In the genomic region with DNA sequence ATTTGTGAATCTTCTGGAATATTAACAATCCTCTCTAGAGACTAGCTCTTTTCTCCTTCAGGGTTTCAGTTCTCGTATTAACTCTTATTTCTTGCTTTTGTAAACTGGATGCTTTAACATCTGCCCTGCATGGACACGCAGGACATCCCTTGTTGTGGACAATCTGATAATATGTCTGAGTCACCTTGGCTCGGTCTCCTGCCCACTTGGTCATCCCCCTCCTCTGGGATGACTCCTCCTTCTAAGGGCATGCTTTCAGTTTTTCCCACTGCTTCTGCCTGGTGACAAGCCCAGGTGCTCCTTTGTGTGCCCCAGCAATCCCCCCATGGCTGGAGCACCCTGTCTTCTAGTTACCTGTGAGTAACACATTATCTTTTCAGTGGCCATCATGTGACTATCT, we compare ENCODE assay signal across 1 cellular context.
TF ChIP-seq lines count a peak whose summit lies in the region.

No MANE protein-coding gene starts in this region.

TF ChIP-seq in K562, 482 proteins besides CTCF, POLR2A, EP300 and RAD21 (continued from another document):
- TF ChIP-seq GTF3C2 (IDR thresholded peaks at IDR 0.05; ENCODE audit: borderline replicate concordance, extremely low read depth, insufficient read length) = no peak
- no peak for TF ChIP-seq E2F5 (CRISPR knock-in tag; IDR thresholded peaks at IDR 0.05)
- TF ChIP-seq FOXK2 (conservative IDR thresholded peaks at IDR 0.05 in 1 of 2, IDR thresholded peaks at IDR 0.05 in 1 of 2; ENCODE audit: low read depth in 2 of 2) = no peak
- no peak for TF ChIP-seq POLR2AphosphoS5 (IDR thresholded peaks at IDR 0.05; ENCODE audit: control insufficient read depth, insufficient read depth, low read depth, low read length)
- no peak for TF ChIP-seq GABPA (tag; conservative IDR thresholded peaks at IDR 0.05; ENCODE audit: low read depth)
- TF ChIP-seq ZNF668 (CRISPR knock-in tag; IDR thresholded peaks at IDR 0.05) = no peak
- TF ChIP-seq FOSL1 (tag; conservative IDR thresholded peaks at IDR 0.05) = peak; percentile 88
- TF ChIP-seq NBN (IDR thresholded peaks at IDR 0.05; ENCODE audit: low read depth) = no peak
- TF ChIP-seq, protein P1, sequence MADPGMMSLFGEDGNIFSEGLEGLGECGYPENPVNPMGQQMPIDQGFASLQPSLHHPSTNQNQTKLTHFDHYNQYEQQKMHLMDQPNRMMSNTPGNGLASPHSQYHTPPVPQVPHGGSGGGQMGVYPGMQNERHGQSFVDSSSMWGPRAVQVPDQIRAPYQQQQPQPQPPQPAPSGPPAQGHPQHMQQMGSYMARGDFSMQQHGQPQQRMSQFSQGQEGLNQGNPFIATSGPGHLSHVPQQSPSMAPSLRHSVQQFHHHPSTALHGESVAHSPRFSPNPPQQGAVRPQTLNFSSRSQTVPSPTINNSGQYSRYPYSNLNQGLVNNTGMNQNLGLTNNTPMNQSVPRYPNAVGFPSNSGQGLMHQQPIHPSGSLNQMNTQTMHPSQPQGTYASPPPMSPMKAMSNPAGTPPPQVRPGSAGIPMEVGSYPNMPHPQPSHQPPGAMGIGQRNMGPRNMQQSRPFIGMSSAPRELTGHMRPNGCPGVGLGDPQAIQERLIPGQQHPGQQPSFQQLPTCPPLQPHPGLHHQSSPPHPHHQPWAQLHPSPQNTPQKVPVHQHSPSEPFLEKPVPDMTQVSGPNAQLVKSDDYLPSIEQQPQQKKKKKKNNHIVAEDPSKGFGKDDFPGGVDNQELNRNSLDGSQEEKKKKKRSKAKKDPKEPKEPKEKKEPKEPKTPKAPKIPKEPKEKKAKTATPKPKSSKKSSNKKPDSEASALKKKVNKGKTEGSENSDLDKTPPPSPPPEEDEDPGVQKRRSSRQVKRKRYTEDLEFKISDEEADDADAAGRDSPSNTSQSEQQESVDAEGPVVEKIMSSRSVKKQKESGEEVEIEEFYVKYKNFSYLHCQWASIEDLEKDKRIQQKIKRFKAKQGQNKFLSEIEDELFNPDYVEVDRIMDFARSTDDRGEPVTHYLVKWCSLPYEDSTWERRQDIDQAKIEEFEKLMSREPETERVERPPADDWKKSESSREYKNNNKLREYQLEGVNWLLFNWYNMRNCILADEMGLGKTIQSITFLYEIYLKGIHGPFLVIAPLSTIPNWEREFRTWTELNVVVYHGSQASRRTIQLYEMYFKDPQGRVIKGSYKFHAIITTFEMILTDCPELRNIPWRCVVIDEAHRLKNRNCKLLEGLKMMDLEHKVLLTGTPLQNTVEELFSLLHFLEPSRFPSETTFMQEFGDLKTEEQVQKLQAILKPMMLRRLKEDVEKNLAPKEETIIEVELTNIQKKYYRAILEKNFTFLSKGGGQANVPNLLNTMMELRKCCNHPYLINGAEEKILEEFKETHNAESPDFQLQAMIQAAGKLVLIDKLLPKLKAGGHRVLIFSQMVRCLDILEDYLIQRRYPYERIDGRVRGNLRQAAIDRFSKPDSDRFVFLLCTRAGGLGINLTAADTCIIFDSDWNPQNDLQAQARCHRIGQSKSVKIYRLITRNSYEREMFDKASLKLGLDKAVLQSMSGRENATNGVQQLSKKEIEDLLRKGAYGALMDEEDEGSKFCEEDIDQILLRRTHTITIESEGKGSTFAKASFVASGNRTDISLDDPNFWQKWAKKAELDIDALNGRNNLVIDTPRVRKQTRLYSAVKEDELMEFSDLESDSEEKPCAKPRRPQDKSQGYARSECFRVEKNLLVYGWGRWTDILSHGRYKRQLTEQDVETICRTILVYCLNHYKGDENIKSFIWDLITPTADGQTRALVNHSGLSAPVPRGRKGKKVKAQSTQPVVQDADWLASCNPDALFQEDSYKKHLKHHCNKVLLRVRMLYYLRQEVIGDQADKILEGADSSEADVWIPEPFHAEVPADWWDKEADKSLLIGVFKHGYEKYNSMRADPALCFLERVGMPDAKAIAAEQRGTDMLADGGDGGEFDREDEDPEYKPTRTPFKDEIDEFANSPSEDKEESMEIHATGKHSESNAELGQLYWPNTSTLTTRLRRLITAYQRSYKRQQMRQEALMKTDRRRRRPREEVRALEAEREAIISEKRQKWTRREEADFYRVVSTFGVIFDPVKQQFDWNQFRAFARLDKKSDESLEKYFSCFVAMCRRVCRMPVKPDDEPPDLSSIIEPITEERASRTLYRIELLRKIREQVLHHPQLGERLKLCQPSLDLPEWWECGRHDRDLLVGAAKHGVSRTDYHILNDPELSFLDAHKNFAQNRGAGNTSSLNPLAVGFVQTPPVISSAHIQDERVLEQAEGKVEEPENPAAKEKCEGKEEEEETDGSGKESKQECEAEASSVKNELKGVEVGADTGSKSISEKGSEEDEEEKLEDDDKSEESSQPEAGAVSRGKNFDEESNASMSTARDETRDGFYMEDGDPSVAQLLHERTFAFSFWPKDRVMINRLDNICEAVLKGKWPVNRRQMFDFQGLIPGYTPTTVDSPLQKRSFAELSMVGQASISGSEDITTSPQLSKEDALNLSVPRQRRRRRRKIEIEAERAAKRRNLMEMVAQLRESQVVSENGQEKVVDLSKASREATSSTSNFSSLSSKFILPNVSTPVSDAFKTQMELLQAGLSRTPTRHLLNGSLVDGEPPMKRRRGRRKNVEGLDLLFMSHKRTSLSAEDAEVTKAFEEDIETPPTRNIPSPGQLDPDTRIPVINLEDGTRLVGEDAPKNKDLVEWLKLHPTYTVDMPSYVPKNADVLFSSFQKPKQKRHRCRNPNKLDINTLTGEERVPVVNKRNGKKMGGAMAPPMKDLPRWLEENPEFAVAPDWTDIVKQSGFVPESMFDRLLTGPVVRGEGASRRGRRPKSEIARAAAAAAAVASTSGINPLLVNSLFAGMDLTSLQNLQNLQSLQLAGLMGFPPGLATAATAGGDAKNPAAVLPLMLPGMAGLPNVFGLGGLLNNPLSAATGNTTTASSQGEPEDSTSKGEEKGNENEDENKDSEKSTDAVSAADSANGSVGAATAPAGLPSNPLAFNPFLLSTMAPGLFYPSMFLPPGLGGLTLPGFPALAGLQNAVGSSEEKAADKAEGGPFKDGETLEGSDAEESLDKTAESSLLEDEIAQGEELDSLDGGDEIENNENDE (IDR thresholded peaks at IDR 0.05; ENCODE audit: low read depth, low read length) = no peak
- no peak for TF ChIP-seq ZNF507 (tag; conservative IDR thresholded peaks at IDR 0.05)
- TF ChIP-seq PBX2 (CRISPR knock-in tag; IDR thresholded peaks at IDR 0.05; ENCODE audit: low read depth) = no peak
- TF ChIP-seq PBX2 (tag; conservative IDR thresholded peaks at IDR 0.05; ENCODE audit: low read depth) = no peak
- no peak for TF ChIP-seq HSF4 (CRISPR knock-in tag; IDR thresholded peaks at IDR 0.05; ENCODE audit: borderline replicate concordance)
- TF ChIP-seq ZNF263 (CRISPR knock-in tag; IDR thresholded peaks at IDR 0.05; ENCODE audit: borderline replicate concordance) = peak; percentile 40; the same call in 1 of the 2 replicates
- 0 out of 2 replicates have a peak, but pooled peaks have one; percentile 12 for TF ChIP-seq JUND (IDR thresholded peaks at IDR 0.05; ENCODE audit: borderline replicate concordance, low read depth, low read length)
- peak; percentile 37; the same call in 1 of the 3 replicates for TF ChIP-seq JUND (tag; IDR thresholded peaks at IDR 0.05; ENCODE audit: borderline replicate concordance, low read depth, low read length)
- no peak for TF ChIP-seq ZNF699 (CRISPR knock-in tag; IDR thresholded peaks at IDR 0.05; ENCODE audit: insufficient replicate concordance)
